ENCODE assay signal across 1 cellular context in genomic region chr3:32531010-32531647, GRCh38.
TF ChIP-seq lines count a peak whose summit lies in the region.

No MANE protein-coding gene starts in this region.

TF ChIP-seq in GM12878, 131 proteins besides CTCF, POLR2A, EP300 and RAD21 (continued from another document):
- TF ChIP-seq USF2 (IDR thresholded peaks at IDR 0.05; ENCODE audit: borderline replicate concordance, low read depth, low read length) (no peak), TAF1 (IDR thresholded peaks at IDR 0.05; ENCODE audit: borderline replicate concordance, low read depth, low read length) (no peak), KDM1A (IDR thresholded peaks at IDR 0.05; ENCODE audit: borderline replicate concordance) (no peak), EZH2 (IDR thresholded peaks at IDR 0.05; ENCODE audit: borderline replicate concordance, control insufficient read depth, low read depth, low read length) (no peak), HDGF (IDR thresholded peaks at IDR 0.05) (0 out of 2 replicates have a peak, but pooled peaks have one; percentile 31), SIN3A (IDR thresholded peaks at IDR 0.05; ENCODE audit: low read depth, low read length) (no peak), ZNF592 (IDR thresholded peaks at IDR 0.05) (no peak), JUNB (IDR thresholded peaks at IDR 0.05) (peak; percentile 23; the same call in 1 of the 2 replicates), EGR1 (IDR thresholded peaks at IDR 0.05; ENCODE audit: borderline replicate concordance in 1 of 2, low read depth in 2 of 2, low read length in 2 of 2) (no peak)
